In the genomic region with DNA sequence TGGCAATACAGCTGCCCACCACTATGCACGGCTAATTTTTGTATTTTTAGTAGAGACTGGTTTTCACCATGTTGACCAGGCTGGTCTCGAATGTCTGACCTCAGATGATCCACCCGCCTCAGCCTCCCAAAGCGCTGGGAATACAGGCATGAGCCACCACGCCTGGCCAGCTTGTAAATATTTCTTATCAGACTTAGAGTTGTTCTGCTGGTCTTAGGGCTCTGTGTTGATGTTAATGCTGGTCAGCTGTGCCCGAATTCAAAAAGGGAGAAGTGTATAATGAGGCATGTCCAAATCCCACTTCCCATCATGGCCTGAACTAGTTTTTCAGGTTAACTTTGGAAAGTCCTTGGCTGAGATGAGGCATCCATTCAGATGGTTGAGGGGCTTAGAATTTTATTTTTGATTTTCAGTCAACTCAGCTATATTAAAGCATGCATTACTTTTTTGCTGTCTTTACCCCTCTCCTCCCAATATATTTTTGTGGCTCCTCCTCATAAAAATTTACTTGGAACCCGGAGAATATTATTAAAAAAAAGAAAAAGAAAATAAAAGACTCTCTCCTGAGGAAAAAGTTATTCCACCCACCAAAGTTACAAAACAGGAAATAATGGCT, we compare ENCODE assay signal across 19 cellular contexts. TPM values are rescaled to one million over a fixed set of nuclear protein-coding genes. Genes with fewer than 3 reads are reported as not detected.
DNase-seq lines count a peak whose midpoint lies in the region; ATAC-seq, FAIRE-seq and TF ChIP-seq lines count a peak whose summit lies in the region.
"Had no signal": no experiment of that assay in that cellular context is flagged by ENCODE, and none has a peak within 500 bp of the region (broad histone marks: within the 10 kb centered on the region; RNA-seq: fewer than 3 reads in every experiment).

No MANE protein-coding gene starts in this region.

- CTCF ChIA-PET in A549 (lab: Yijun Ruan, JAX) (interaction anchor here (0.7 to 1.3 kb wide), 2 partner anchors 49 to 710 kb away, joined by 4 to 8 read pairs; no protein-coding TSS in a partner anchor), H1 (lab: Charles Lee; ENCODE audit: partially characterized antibody) (interaction anchor here (0.6 to 5.0 kb wide), 5 partner anchors 13 to 151 kb away, joined by 3 to 26 read pairs (median 5); no protein-coding TSS in a partner anchor)
- CTCF ChIA-PET in CD4-positive, alpha-beta memory T cell (lab: Charles Lee; ENCODE audit: partially characterized antibody): no interaction called here

- no peak overlapping the region; the same call in 1 of the 2 replicates for H2BK12ac ChIP-seq in H1 (ENCODE audit: low read depth, low read length)

- ATAC-seq in A549 (no peak), GM23338 (no peak), GM18861 (IDR thresholded peaks at IDR 0.05; ENCODE audit: unreplicated experiment) (no peak)
- ATAC-seq in stimulated activated memory B cell treated with anti-CD40 and anti-IgM and Interleukin-4, amounts not matched to agents 10 μg/mL and 1 μg/mL and 100 μg/mL, for 72 hours: no peak
- ATAC-seq in naive thymus-derived CD8-positive, alpha-beta T cell: no peak
- ATAC-seq: CD8-positive, alpha-beta T cell; GM12878 had no signal

- no peak overlapping the region for H3K27ac Mint-ChIP-seq in GM23338
- no peak overlapping the region for H3K27ac Mint-ChIP-seq in CD4-positive, alpha-beta memory T cell
- H3K27ac Mint-ChIP-seq in stimulated activated memory B cell treated with anti-CD40 and anti-IgM and Interleukin-4, amounts not matched to agents 10 μg/mL and 1 μg/mL and 100 μg/mL, for 72 hours: no peak overlapping the region
- no peak overlapping the region for H3K27ac Mint-ChIP-seq in naive thymus-derived CD8-positive, alpha-beta T cell
- H3K27ac Mint-ChIP-seq: CD8-positive, alpha-beta T cell had no signal

- no peaks in the 10 kb centered on the region for H3K9me2 ChIP-seq in GM23338 (ENCODE audit: insufficient read depth)

- H2AK5ac ChIP-seq in H1 (ENCODE audit: low read depth, low read length): no peak overlapping the region

- no peak overlapping the region for H3K4me3 Mint-ChIP-seq in GM23338
- H3K4me3 Mint-ChIP-seq in CD4-positive, alpha-beta memory T cell: no peak overlapping the region
- H3K4me3 Mint-ChIP-seq in stimulated activated memory B cell treated with anti-CD40 and anti-IgM and Interleukin-4, amounts not matched to agents 10 μg/mL and 1 μg/mL and 100 μg/mL, for 72 hours: no peak overlapping the region
- no peak overlapping the region for H3K4me3 Mint-ChIP-seq in naive thymus-derived CD8-positive, alpha-beta T cell
- H3K4me3 Mint-ChIP-seq: CD8-positive, alpha-beta T cell had no signal

- H4K20me1 ChIP-seq in GM23338 (replicated peaks; ENCODE audit: insufficient read depth): no peaks in the 10 kb centered on the region
- H4K20me1 ChIP-seq in H1 (replicated peaks in 1 of 2; ENCODE audit: control insufficient read depth in 1 of 2, insufficient read depth in 2 of 2, low read length in 2 of 2): no peaks in the 10 kb centered on the region

- H3K79me2 ChIP-seq in GM23338 (replicated peaks; ENCODE audit: insufficient read depth) (no peaks in the 10 kb centered on the region), H1 (ENCODE audit: control insufficient read depth in 1 of 2, insufficient read depth in 2 of 2, low read length in 2 of 2) (no peaks in the 10 kb centered on the region)

- no peaks in the 10 kb centered on the region for H3K36me3 Mint-ChIP-seq in GM23338 (ENCODE audit: low read depth)
- H3K36me3 Mint-ChIP-seq in CD4-positive, alpha-beta memory T cell: no peaks in the 10 kb centered on the region
- H3K36me3 Mint-ChIP-seq in stimulated activated memory B cell treated with anti-CD40 and anti-IgM and Interleukin-4, amounts not matched to agents 10 μg/mL and 1 μg/mL and 100 μg/mL, for 72 hours: no peaks in the 10 kb centered on the region
- no peaks in the 10 kb centered on the region for H3K36me3 Mint-ChIP-seq in naive thymus-derived CD8-positive, alpha-beta T cell
- H3K36me3 Mint-ChIP-seq: CD8-positive, alpha-beta T cell had no signal

- H3K27ac ChIP-seq in A549: peak overlapping the region in 1 of 2 experiments; percentile 31; a peak in 1 of 6 replicates
- H3K27ac ChIP-seq in GM23338 (ENCODE audit: low read depth): no peak overlapping the region
- no peak overlapping the region for H3K27ac ChIP-seq in H1 (ENCODE audit: low read depth, low read length)
- no peak overlapping the region for H3K27ac ChIP-seq in CD4-positive, alpha-beta memory T cell (ENCODE audit: low read depth, low read length)
- H3K27ac ChIP-seq: GM23248 had no signal

- no peak overlapping the region for H2BK5ac ChIP-seq in H1 (ENCODE audit: low read depth, low read length)

- TF ChIP-seq CTCF in A549 (IDR thresholded peaks at IDR 0.05): no peak
- TF ChIP-seq CTCF in GM23338 (conservative IDR thresholded peaks at IDR 0.05; ENCODE audit: low read depth in 2 of 2): no peak
- TF ChIP-seq CTCF in H1 (IDR thresholded peaks at IDR 0.05; ENCODE audit: control extremely low read depth in 1 of 3, insufficient read depth in 1 of 3, low read depth in 1 of 3, low read length in 3 of 3): no peak

- H3F3A ChIP-seq in GM23338 (replicated peaks; ENCODE audit: low read depth): no peaks in the 10 kb centered on the region

- H4K5ac ChIP-seq in H1 (ENCODE audit: insufficient read length, low read depth, low read length): no peak overlapping the region

- 0 out of 2 replicates have a peak overlapping the region, but pooled peaks have one; percentile 19 for H2BK20ac ChIP-seq in H1 (ENCODE audit: low read length)

- FAIRE-seq in A549 (lab: Jason Lieb, UNC) (no peak), H1 (lab: Jason Lieb, UNC) (no peak)
- FAIRE-seq: GM12878, H54 had no signal

- no peak overlapping the region for H3K56ac ChIP-seq in H1 (replicated peaks; ENCODE audit: insufficient read length, low read depth, low read length)

- H4K91ac ChIP-seq in H1 (replicated peaks; ENCODE audit: insufficient read length, low read length): no peak overlapping the region

- H3K18ac ChIP-seq in H1 (ENCODE audit: extremely low read depth, low read length): no peak overlapping the region

- no peak overlapping the region for H3K9ac ChIP-seq in H1 (replicated peaks in 1 of 4; ENCODE audit: extremely low read depth in 1 of 4, low read depth in 3 of 4, low read length in 3 of 4)
- H3K9ac ChIP-seq: GM23248 had no signal

- POLR2A ChIA-PET in A549 (lab: Yijun Ruan, JAX): no interaction called here
- POLR2A ChIA-PET in H1 (lab: Charles Lee; ENCODE audit: partially characterized antibody): no interaction called here
- POLR2A ChIA-PET in CD4-positive, alpha-beta memory T cell (lab: Charles Lee; ENCODE audit: partially characterized antibody): no interaction called here
- POLR2A ChIA-PET in naive thymus-derived CD8-positive, alpha-beta T cell (lab: Charles Lee): no interaction called here

- H3K4me3 ChIP-seq in A549 (no peak overlapping the region), GM23338 (no peak overlapping the region), H1 (ENCODE audit: extremely low read depth in 1 of 4, insufficient read depth in 2 of 4, low read depth in 3 of 4, low read length in 4 of 4) (no peak overlapping the region)
- no peak overlapping the region for H3K4me3 ChIP-seq in CD4-positive, alpha-beta memory T cell (ENCODE audit: low read length in 2 of 2)
- H3K4me3 ChIP-seq: GM12878, GM23248 had no signal

- H3K79me1 ChIP-seq in H1 (ENCODE audit: low read depth, low read length): no peaks in the 10 kb centered on the region

- H3K9me3 ChIP-seq in A549 (no peaks in the 10 kb centered on the region), H1 (ENCODE audit: insufficient read depth in 2 of 2, low read depth in 1 of 2, low read length in 1 of 2) (no peaks in the 10 kb centered on the region)
- H3K9me3 ChIP-seq in CD4-positive, alpha-beta memory T cell (ENCODE audit: control insufficient read depth in 1 of 2, low read length in 2 of 2): no peaks in the 10 kb centered on the region
- H3K9me3 ChIP-seq: Caco-2 had no signal

- no peak overlapping the region for H4K8ac ChIP-seq in H1 (ENCODE audit: extremely low read depth, insufficient read depth, low read length)

- no peak for TF ChIP-seq POLR2A in A549 (IDR thresholded peaks at IDR 0.05; ENCODE audit: low read length)
- no peak for TF ChIP-seq POLR2A in H1 (IDR thresholded peaks at IDR 0.05; ENCODE audit: control extremely low read depth in 1 of 2, low read depth in 2 of 2, low read length in 2 of 2)

- no peak overlapping the region for H2BK15ac ChIP-seq in H1 (ENCODE audit: low read length)

- H3K14ac ChIP-seq in H1 (ENCODE audit: insufficient read length): no peak overlapping the region

- DNase-seq in A549 (ENCODE audit: low read depth in 1 of 2, low spot score in 1 of 2) (no peak), GM23338 (ENCODE audit: low spot score) (no peak), H1 (ENCODE audit: low read depth in 1 of 2, low spot score in 2 of 2) (no peak), myocyte (ENCODE audit: low read depth) (peak; percentile 28)
- DNase-seq in CD4-positive, alpha-beta memory T cell: no peak
- no peak for DNase-seq in naive thymus-derived CD8-positive, alpha-beta T cell
- DNase-seq: 8988T; C1 segment of cervical spinal cord; Caco-2; CD8-positive, alpha-beta T cell; DMS153; DND-41; GDM1; GM23248; HCEC 1CT had no signal

- H3K27me3 ChIP-seq in GM23338 (ENCODE audit: insufficient read depth) (no peaks in the 10 kb centered on the region), H1 (replicated peaks in 1 of 4; ENCODE audit: control insufficient read depth in 3 of 4, extremely low read depth in 1 of 4, insufficient read depth in 3 of 4, low read length in 3 of 4) (no peaks in the 10 kb centered on the region)
- no peaks in the 10 kb centered on the region for H3K27me3 ChIP-seq in CD4-positive, alpha-beta memory T cell (ENCODE audit: insufficient read depth, low read length)

- WGBS in A549 (ENCODE audit: missing lambda C conversion rate): 89% methylated on average over 7 of the region's 7 CpGs
- WGBS in H1 (ENCODE audit: extremely low coverage in 1 of 2, insufficient coverage in 1 of 2, insufficient read length in 1 of 2, insufficient replicate concordance in 2 of 2, low coverage in 1 of 2, low lambda C conversion rate in 2 of 2, missing lambda C conversion rate in 1 of 2), 2 experiments: 89% methylated on average over 7 of the region's 7 CpGs; no CpG with 5 or more reads in 1 of the 2 experiments

- no peak overlapping the region for H3K4ac ChIP-seq in H1 (replicated peaks; ENCODE audit: insufficient read length, low read depth, low read length)

- intact Hi-C loops in CD4-positive, alpha-beta memory T cell (cut with micrococcal nuclease): no loop called here

- no peak overlapping the region for H3K4me2 ChIP-seq in A549
- H3K4me2 ChIP-seq in GM23338: 0 out of 2 replicates have a peak overlapping the region, but pooled peaks have one; percentile 17
- H3K4me2 ChIP-seq in H1 (ENCODE audit: insufficient read depth in 1 of 2, low read depth in 2 of 2, low read length in 2 of 2): no peak overlapping the region

- no peak overlapping the region for H2BK120ac ChIP-seq in H1 (replicated peaks; ENCODE audit: low read depth, low read length)

- H3K36me3 ChIP-seq in GM23338 (ENCODE audit: insufficient read depth) (no peaks in the 10 kb centered on the region), H1 (ENCODE audit: control insufficient read depth in 2 of 4, insufficient read depth in 4 of 4, low read length in 3 of 4) (no peaks in the 10 kb centered on the region)
- no peaks in the 10 kb centered on the region for H3K36me3 ChIP-seq in CD4-positive, alpha-beta memory T cell (ENCODE audit: insufficient read depth, low read length)

- no peak overlapping the region for H3K23ac ChIP-seq in H1 (ENCODE audit: insufficient read length)

- H3K4me1 ChIP-seq in A549 (peaks cover 18% of the 10 kb centered on the region), GM23338 (ENCODE audit: insufficient read depth) (peaks cover 44% of the 10 kb centered on the region), H1 (replicated peaks in 1 of 4; ENCODE audit: control insufficient read depth in 3 of 4, insufficient read depth in 4 of 4, low read length in 3 of 4) (peaks cover 0 to 12% (median 3%) of the 10 kb centered on the region in 4 experiments; a peak in 4 of 7 replicates)
- H3K4me1 ChIP-seq in CD4-positive, alpha-beta memory T cell (ENCODE audit: insufficient read depth, low read length): peaks cover 18% of the 10 kb centered on the region

- no peaks in the 10 kb centered on the region for H3K27me3 Mint-ChIP-seq in GM23338 (ENCODE audit: insufficient read depth, low read depth, poor library complexity)
- peaks cover 0 to 2% of the 10 kb centered on the region in 2 donors for H3K27me3 Mint-ChIP-seq in CD4-positive, alpha-beta memory T cell
- peaks cover 9% of the 10 kb centered on the region for H3K27me3 Mint-ChIP-seq in stimulated activated memory B cell treated with anti-CD40 and anti-IgM and Interleukin-4, amounts not matched to agents 10 μg/mL and 1 μg/mL and 100 μg/mL, for 72 hours
- H3K27me3 Mint-ChIP-seq in naive thymus-derived CD8-positive, alpha-beta T cell: peaks cover 0 to 29% (median 5%) of the 10 kb centered on the region in 5 donors

- TF ChIP-seq EP300 in A549 (IDR thresholded peaks at IDR 0.05): no peak
- no peak for TF ChIP-seq EP300 in H1 (IDR thresholded peaks at IDR 0.05; ENCODE audit: borderline replicate concordance in 1 of 2, low read depth in 2 of 2, low read length in 2 of 2)

- no peak for TF ChIP-seq RAD21 in A549 (conservative IDR thresholded peaks at IDR 0.05 in 1 of 2, IDR thresholded peaks at IDR 0.05 in 1 of 2)
- no peak for TF ChIP-seq RAD21 in H1 (IDR thresholded peaks at IDR 0.05 in 1 of 2, conservative IDR thresholded peaks at IDR 0.05 in 1 of 2; ENCODE audit: low read depth in 2 of 2, low read length in 2 of 2)

- H3K4me1 Mint-ChIP-seq in GM23338: peaks cover 38% of the 10 kb centered on the region
- peaks cover 20 to 38% (median 26%) of the 10 kb centered on the region in 4 donors for H3K4me1 Mint-ChIP-seq in CD4-positive, alpha-beta memory T cell
- H3K4me1 Mint-ChIP-seq in stimulated activated memory B cell treated with anti-CD40 and anti-IgM and Interleukin-4, amounts not matched to agents 10 μg/mL and 1 μg/mL and 100 μg/mL, for 72 hours: peaks cover 14% of the 10 kb centered on the region
- H3K4me1 Mint-ChIP-seq in naive thymus-derived CD8-positive, alpha-beta T cell: peaks cover 6 to 24% (median 23%) of the 10 kb centered on the region in 4 donors

- H2AFZ ChIP-seq in GM23338 (peak overlapping the region; percentile 94; the same call in 1 of the 2 replicates), H1 (ENCODE audit: low read length) (no peak overlapping the region)
- H2AFZ ChIP-seq: GM23248 had no signal

- H3K23me2 ChIP-seq in H1 (ENCODE audit: low read depth, low read length): no peaks in the 10 kb centered on the region

- no peaks in the 10 kb centered on the region for H3K9me3 Mint-ChIP-seq in GM23338
- no peaks in the 10 kb centered on the region for H3K9me3 Mint-ChIP-seq in CD4-positive, alpha-beta memory T cell
- H3K9me3 Mint-ChIP-seq in stimulated activated memory B cell treated with anti-CD40 and anti-IgM and Interleukin-4, amounts not matched to agents 10 μg/mL and 1 μg/mL and 100 μg/mL, for 72 hours: no peaks in the 10 kb centered on the region
- H3K9me3 Mint-ChIP-seq in naive thymus-derived CD8-positive, alpha-beta T cell: no peaks in the 10 kb centered on the region
- H3K9me3 Mint-ChIP-seq: CD8-positive, alpha-beta T cell had no signal

RNA-seq across cellular contexts. Expression of gene ADAT2, which starts 47.7 kb away (rescaled TPM):
- polyA plus RNA-seq in A549 (2011; rRNA removed) (5.1 and 7.1 TPM in 2 replicates), A549 (2017; fragmentation: RNase III; extraction: RNeasy Plus Mini Kit Qiagen cat#74134 plus additional on column Dnase treatment) (7.8 to 8.2 TPM (median 8.0 TPM) in 3 replicates), GM23338 (2016; fragmentation: Nextera tagmentation; extraction: Ambion mirVana) (6.9 and 7.4 TPM in 2 replicates), H1 (2011; rRNA removed) (3.5 and 4.3 TPM in 2 replicates)
- 2.1 and 2.3 TPM in 2 replicates for polyA plus RNA-seq in A549 (2012; cell fraction: cytosol; rRNA removed)
- polyA plus RNA-seq in A549 (2012; cell fraction: nucleus; rRNA removed): 3.6 and 5.0 TPM in 2 replicates
- 1.7 and 2.8 TPM in 2 replicates for polyA minus RNA-seq in A549 (2011; rRNA and poly(A)+ RNA removed)
- total RNA-seq in GM23338 (2014; rRNA removed; shearing (Covaris generic)): 10.8 and 13.7 TPM in 2 replicates
- 11.3 and 11.8 TPM in 2 replicates for total RNA-seq in H1 (2021; fragmentation: NEBNext Ultra II Directional; extraction: Animal tissue kit (Norgen Biotek cat#: 25700))
- 6.7 TPM for polyA plus RNA-seq in H1 (2011; cell fraction: cytosol; rRNA removed)
- polyA plus RNA-seq in H1 (2011; cell fraction: nucleus; rRNA removed): 3.0 TPM
- 6.4 to 9.2 TPM (median 7.5 TPM) in 4 replicates for polyA plus RNA-seq in H1 (2012, experiment 1 of 2)
- 0.85 TPM for polyA plus RNA-seq in H1 (2012, experiment 2 of 2)
- 6.9 TPM for polyA plus RNA-seq in H1 (2013, experiment 1 of 2)
- polyA plus RNA-seq in H1 (2013, experiment 2 of 2): 7.4 TPM
- 7.1 and 7.3 TPM in 2 replicates for polyA minus RNA-seq in H1 (2011; rRNA and poly(A)+ RNA removed)
- polyA minus RNA-seq in H1 (2011; cell fraction: cytosol; rRNA and poly(A)+ RNA removed): 9.8 TPM
- polyA minus RNA-seq in H1 (2011; cell fraction: nucleus; rRNA and poly(A)+ RNA removed): 17.3 TPM
- total RNA-seq in myocyte: 5.5 and 7.0 TPM in 2 replicates
- 2.9 TPM for polyA plus RNA-seq in myocyte (2012)
- 10 to 100 TPM; 10.5 to 11.2 TPM for total RNA-seq in CD4-positive, alpha-beta memory T cell
- 1 to 10 TPM in 1 of 2 donors, under 1 TPM in 1; 0.31 to 1.4 TPM for polyA plus RNA-seq in CD4-positive, alpha-beta memory T cell
- total RNA-seq in naive thymus-derived CD8-positive, alpha-beta T cell: 10 to 100 TPM; 23.8 to 28.5 TPM
- 1 to 10 TPM; 1.5 to 1.7 (median 1.6) TPM for polyA plus RNA-seq in naive thymus-derived CD8-positive, alpha-beta T cell

RNA-seq across cellular contexts. Expression of gene PEX3, which starts 47.8 kb away (rescaled TPM):
- 24.7 and 25.9 TPM in 2 replicates for polyA plus RNA-seq in A549 (2011; rRNA removed)
- 10.3 and 11.2 TPM in 2 replicates for polyA plus RNA-seq in A549 (2012; cell fraction: cytosol; rRNA removed)
- 3.2 and 4.5 TPM in 2 replicates for polyA plus RNA-seq in A549 (2012; cell fraction: nucleus; rRNA removed)
- polyA plus RNA-seq in A549 (2017; fragmentation: RNase III; extraction: RNeasy Plus Mini Kit Qiagen cat#74134 plus additional on column Dnase treatment): 14.0 to 15.7 TPM (median 15.1 TPM) in 3 replicates
- polyA minus RNA-seq in A549 (2011; rRNA and poly(A)+ RNA removed): 12.1 and 12.4 TPM in 2 replicates
- 13.8 and 16.4 TPM in 2 replicates for total RNA-seq in GM23338 (2014; rRNA removed; shearing (Covaris generic))
- 19.4 and 22.7 TPM in 2 replicates for polyA plus RNA-seq in GM23338 (2016; fragmentation: Nextera tagmentation; extraction: Ambion mirVana)
- total RNA-seq in H1 (2021; fragmentation: NEBNext Ultra II Directional; extraction: Animal tissue kit (Norgen Biotek cat#: 25700)): 14.4 and 16.8 TPM in 2 replicates
- polyA plus RNA-seq in H1 (2011; rRNA removed): 5.2 and 8.0 TPM in 2 replicates
- 9.7 TPM for polyA plus RNA-seq in H1 (2011; cell fraction: cytosol; rRNA removed)
- 6.2 TPM for polyA plus RNA-seq in H1 (2011; cell fraction: nucleus; rRNA removed)
- 10.6 to 20.2 TPM (median 12.7 TPM) in 4 replicates for polyA plus RNA-seq in H1 (2012, experiment 1 of 2)
- polyA plus RNA-seq in H1 (2012, experiment 2 of 2): 1.5 TPM
- polyA plus RNA-seq in H1 (2013, experiment 1 of 2): 17.7 TPM
- 17.5 TPM for polyA plus RNA-seq in H1 (2013, experiment 2 of 2)
- 8.5 and 11.6 TPM in 2 replicates for polyA minus RNA-seq in H1 (2011; rRNA and poly(A)+ RNA removed)
- 13.1 TPM for polyA minus RNA-seq in H1 (2011; cell fraction: cytosol; rRNA and poly(A)+ RNA removed)
- 22.0 TPM for polyA minus RNA-seq in H1 (2011; cell fraction: nucleus; rRNA and poly(A)+ RNA removed)
- total RNA-seq in myocyte: 13.3 and 15.7 TPM in 2 replicates
- 15.1 TPM for polyA plus RNA-seq in myocyte (2012)
- 10 to 100 TPM; 20.8 to 23.5 TPM for total RNA-seq in CD4-positive, alpha-beta memory T cell
- 10 to 100 TPM; 23.0 to 26.2 TPM for polyA plus RNA-seq in CD4-positive, alpha-beta memory T cell
- 10 to 100 TPM; 21.1 to 25.8 TPM for total RNA-seq in naive thymus-derived CD8-positive, alpha-beta T cell
- 10 to 100 TPM; 19.2 to 22.2 (median 20.0) TPM for polyA plus RNA-seq in naive thymus-derived CD8-positive, alpha-beta T cell

Comparison
In these comparisons a context has a peak if more than half of its experiments do, and no peak if none do; other contexts are left out.
1. Of the 18 proteins assayed by ChIP-seq in both H1 and A549: peak only in H1: none; only in A549: MAFK; in both: none; in neither: 17.